Comparison of ENCODE assay signal across 16 cellular contexts in the genomic region with DNA sequence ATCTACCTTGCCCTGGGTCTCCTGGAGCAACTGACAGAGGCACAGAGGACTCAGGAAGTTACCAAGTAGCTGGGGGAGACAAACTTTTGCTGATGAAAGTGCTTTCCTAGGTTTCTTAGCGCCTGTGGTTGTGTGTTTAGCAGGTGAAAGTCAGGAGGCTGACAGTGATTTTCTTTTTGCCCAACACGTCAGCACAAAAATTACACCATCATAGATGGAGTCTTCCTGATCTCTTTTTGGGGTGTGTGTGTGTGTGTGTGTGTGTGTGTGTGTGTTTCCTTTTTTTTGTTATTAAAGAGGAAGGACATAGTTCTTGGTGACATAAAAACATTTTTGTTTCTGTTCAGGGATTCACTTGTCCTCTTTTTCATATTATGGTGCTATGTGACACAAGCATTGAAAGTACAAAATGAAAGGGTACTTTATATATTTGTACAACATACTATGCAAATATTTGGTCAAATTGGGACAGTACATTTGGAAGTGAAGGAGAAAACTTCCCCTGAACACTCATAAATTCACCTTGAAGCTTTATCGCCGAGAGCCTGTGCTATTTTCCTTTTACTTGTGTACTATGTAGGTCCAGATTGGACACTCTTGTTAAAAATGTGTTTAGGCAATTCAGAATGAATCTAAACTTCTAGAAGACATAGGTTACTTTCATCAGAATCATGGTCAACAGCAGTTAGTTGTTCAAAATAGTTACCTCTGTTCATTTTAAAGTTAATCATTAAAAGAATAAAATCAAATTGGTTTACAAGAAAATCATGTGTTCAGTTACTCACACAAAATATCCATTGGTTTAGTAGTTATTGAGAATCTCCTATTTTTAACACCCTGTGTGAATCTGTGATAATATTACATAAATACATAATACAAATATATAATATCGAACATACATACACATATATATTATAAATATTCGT.
"Had no signal": no experiment of that assay in that cellular context is flagged by ENCODE, and none has a peak within 500 bp of the region (broad histone marks: within the 10 kb centered on the region; RNA-seq: fewer than 3 reads in every experiment).

No MANE protein-coding gene starts in this region.

- H3K9me3 ChIP-seq: body of pancreas, colonic mucosa, esophagus muscularis mucosa, thyroid gland had no signal

- H3K27ac ChIP-seq: body of pancreas, colonic mucosa, esophagus muscularis mucosa, thyroid gland had no signal

- DNase-seq: activated CD4-positive, alpha-beta T cell treated with anti-CD3 and anti-CD28 coated beads for 48 hours; activated CD8-positive, alpha-beta memory T cell treated with anti-CD3 and anti-CD28 coated beads, Interleukin-2, amount 50 U/mL, for 4 hours; activated CD8-positive, alpha-beta T cell treated with anti-CD3 and anti-CD28 coated beads, Interleukin-2, amount 10 ng/mL, durations not matched to agents 7 days and 5 days; activated gamma-delta T cell; activated naive CD8-positive, alpha-beta T cell treated with anti-CD3 and anti-CD28 coated beads for 36 hours; activated T-cell treated with anti-CD3 and anti-CD28 coated beads, Interleukin-2, amount 50 U/mL, for 72 hours; amygdala; body of pancreas; central memory CD4-positive, alpha-beta T cell; colonic mucosa; stimulated activated CD4-positive, alpha-beta T cell treated with anti-CD3 and anti-CD28 coated beads, Interleukin-12 subunit alpha, Interleukin-12 subunit beta, amount 100 ng/mL, for 4 hours; stimulated activated CD4-positive, alpha-beta T cell treated with anti-CD3 and anti-CD28 coated beads, Interleukin-2, amount 100 ng/mL, for 24 hours; thyroid gland had no signal

- H3K4me1 ChIP-seq: body of pancreas, colonic mucosa had no signal

- H3K27me3 ChIP-seq: body of pancreas, colonic mucosa, esophagus muscularis mucosa, thyroid gland had no signal

- H3K36me3 ChIP-seq: colonic mucosa, esophagus muscularis mucosa, thyroid gland had no signal

- H3K4me3 ChIP-seq: body of pancreas, colonic mucosa, esophagus muscularis mucosa, thyroid gland had no signal

- ATAC-seq: activated CD8-positive, alpha-beta T cell treated with anti-CD3 and anti-CD28 coated beads, Interleukin-2, amount 10 ng/mL, durations not matched to agents 7 days and 5 days; activated T-cell treated with anti-CD3 and anti-CD28 coated beads, Interleukin-2, amount 50 U/mL, for 72 hours; body of pancreas; stimulated activated effector memory CD8-positive, alpha-beta T cell treated with anti-CD3 and anti-CD28 coated beads, Interleukin-12 subunit alpha, Interleukin-12 subunit beta, amount 100 ng/mL, for 72 hours; WTC11 had no signal
